In genomic region chr11:27472398-27473016, GRCh38 we compare ENCODE assay signal across 1 cellular context.
TF ChIP-seq lines count a peak whose summit lies in the region.

A gene with protein sequence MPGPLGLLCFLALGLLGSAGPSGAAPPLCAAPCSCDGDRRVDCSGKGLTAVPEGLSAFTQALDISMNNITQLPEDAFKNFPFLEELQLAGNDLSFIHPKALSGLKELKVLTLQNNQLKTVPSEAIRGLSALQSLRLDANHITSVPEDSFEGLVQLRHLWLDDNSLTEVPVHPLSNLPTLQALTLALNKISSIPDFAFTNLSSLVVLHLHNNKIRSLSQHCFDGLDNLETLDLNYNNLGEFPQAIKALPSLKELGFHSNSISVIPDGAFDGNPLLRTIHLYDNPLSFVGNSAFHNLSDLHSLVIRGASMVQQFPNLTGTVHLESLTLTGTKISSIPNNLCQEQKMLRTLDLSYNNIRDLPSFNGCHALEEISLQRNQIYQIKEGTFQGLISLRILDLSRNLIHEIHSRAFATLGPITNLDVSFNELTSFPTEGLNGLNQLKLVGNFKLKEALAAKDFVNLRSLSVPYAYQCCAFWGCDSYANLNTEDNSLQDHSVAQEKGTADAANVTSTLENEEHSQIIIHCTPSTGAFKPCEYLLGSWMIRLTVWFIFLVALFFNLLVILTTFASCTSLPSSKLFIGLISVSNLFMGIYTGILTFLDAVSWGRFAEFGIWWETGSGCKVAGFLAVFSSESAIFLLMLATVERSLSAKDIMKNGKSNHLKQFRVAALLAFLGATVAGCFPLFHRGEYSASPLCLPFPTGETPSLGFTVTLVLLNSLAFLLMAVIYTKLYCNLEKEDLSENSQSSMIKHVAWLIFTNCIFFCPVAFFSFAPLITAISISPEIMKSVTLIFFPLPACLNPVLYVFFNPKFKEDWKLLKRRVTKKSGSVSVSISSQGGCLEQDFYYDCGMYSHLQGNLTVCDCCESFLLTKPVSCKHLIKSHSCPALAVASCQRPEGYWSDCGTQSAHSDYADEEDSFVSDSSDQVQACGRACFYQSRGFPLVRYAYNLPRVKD (minus strand): TSS chr11:27472790. CDS start chr11:27472302, 488 bp downstream.

TF ChIP-seq in GM12878, 131 proteins besides CTCF, POLR2A, EP300 and RAD21 (continued from another document):
- TF ChIP-seq, protein P1, sequence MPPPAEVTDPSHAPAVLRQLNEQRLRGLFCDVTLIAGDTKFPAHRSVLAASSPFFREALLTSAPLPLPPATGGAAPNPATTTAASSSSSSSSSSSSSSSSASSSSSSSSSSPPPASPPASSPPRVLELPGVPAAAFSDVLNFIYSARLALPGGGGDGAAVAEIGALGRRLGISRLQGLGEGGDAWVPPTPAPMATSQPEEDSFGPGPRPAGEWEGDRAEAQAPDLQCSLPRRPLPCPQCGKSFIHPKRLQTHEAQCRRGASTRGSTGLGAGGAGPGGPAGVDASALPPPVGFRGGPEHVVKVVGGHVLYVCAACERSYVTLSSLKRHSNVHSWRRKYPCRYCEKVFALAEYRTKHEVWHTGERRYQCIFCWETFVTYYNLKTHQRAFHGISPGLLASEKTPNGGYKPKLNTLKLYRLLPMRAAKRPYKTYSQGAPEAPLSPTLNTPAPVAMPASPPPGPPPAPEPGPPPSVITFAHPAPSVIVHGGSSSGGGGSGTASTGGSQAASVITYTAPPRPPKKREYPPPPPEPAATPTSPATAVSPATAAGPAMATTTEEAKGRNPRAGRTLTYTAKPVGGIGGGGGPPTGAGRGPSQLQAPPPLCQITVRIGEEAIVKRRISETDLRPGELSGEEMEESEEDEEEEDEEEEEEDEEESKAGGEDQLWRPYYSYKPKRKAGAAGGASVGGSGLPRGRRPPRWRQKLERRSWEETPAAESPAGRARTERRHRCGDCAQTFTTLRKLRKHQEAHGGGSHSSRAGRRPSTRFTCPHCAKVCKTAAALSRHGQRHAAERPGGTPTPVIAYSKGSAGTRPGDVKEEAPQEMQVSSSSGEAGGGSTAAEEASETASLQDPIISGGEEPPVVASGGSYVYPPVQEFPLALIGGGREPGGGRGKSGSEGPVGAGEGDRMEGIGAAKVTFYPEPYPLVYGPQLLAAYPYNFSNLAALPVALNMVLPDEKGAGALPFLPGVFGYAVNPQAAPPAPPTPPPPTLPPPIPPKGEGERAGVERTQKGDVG (CRISPR knock-in tag; IDR thresholded peaks at IDR 0.05), result no peak
- TF ChIP-seq ATF2 (IDR thresholded peaks at IDR 0.05; ENCODE audit: low read length), result no peak
- TF ChIP-seq RUNX3 (IDR thresholded peaks at IDR 0.05; ENCODE audit: low read length), result 0 out of 2 replicates have a peak, but pooled peaks have one; percentile 6
- TF ChIP-seq LARP7 (IDR thresholded peaks at IDR 0.05), result peak; percentile 56; the same call in 1 of the 2 replicates
